ENCODE assay signal across 8 cellular contexts in the genomic region with DNA sequence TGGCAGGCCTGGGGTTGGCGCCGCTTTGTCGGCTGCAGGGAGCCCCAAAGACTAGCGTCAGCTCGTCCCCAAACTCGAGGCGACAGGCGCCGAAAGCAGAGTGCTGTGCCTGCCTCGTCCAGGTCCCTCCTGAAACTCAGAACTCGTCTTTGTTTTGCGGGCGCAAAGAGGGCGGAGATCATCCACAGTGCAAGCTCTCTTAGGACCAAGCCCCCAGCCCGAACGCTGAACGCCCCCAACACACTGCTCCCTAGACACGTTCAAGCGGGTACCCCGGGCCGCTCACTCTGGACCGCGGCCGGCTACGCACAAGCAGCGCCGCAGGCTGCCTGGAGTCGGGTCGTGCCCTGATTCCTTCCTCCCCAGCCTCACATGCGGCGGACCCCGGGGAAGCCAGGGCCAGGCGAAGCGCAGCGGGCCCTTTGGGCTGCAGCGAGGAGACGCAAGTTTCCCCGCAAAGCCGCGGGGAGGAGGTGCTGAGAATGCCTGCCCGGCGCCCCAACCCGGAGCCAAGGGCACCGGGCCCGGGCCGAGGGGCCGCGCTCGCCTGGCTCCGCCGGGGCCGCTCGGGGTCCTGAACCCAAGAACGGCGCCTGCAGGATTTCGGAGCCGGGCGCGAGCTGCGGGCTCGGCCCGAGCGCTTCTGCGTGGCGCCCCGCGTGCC. TPM values are rescaled to one million over a fixed set of nuclear protein-coding genes. Genes with fewer than 3 reads are reported as not detected.
A peak's percentile ranks its signal among the peaks of the same experiment; 100 is the strongest.
DNase-seq lines count a peak whose midpoint lies in the region; ATAC-seq, FAIRE-seq and TF ChIP-seq lines count a peak whose summit lies in the region.

No MANE protein-coding gene starts in this region.

- TF ChIP-seq CTCF in WERI-Rb-1 (IDR thresholded peaks at IDR 0.05; ENCODE audit: low read depth, low read length) = no peak

- ATAC-seq in activated CD4-positive, alpha-beta T cell treated with anti-CD3 and anti-CD28 coated beads for 36 hours = peak; percentile 10
- peak; percentile 12 for ATAC-seq in stimulated activated naive CD8-positive, alpha-beta T cell treated with anti-CD3 and anti-CD28 coated beads, Interleukin-15, Interleukin-2, amounts not matched to agents 100 U/mL and 50 U/mL, for 24 hours
- ATAC-seq in GM19452 (IDR thresholded peaks at IDR 0.05; ENCODE audit: unreplicated experiment) = no peak

- H3K4me3 Mint-ChIP-seq in activated CD4-positive, alpha-beta T cell treated with anti-CD3 and anti-CD28 coated beads for 36 hours = peak overlapping the region; percentile 49

- peak overlapping the region; percentile 58 for H3K27ac ChIP-seq in WERI-Rb-1

- H3K36me3 Mint-ChIP-seq in activated CD4-positive, alpha-beta T cell treated with anti-CD3 and anti-CD28 coated beads for 36 hours (ENCODE audit: low read depth) = no peaks in the 10 kb centered on the region

- DNase-seq in activated CD4-positive, alpha-beta T cell treated with anti-CD3 and anti-CD28 coated beads for 36 hours = no peak
- no peak for DNase-seq in activated CD4-positive, alpha-beta T cell treated with anti-CD3 and anti-CD28 coated beads, Interleukin-2, amount 50 U/mL, for 1 hour
- DNase-seq in WERI-Rb-1 (peak; percentile 46), HUDEP-2 (lab: John Stamatoyannopoulos, UW; ENCODE audit: unreplicated experiment in 76 of 76) (no peak), frontal cortex (ENCODE audit: low spot score in 2 of 2) (no peak)
- DNase-seq in stimulated activated naive CD8-positive, alpha-beta T cell treated with anti-CD3 and anti-CD28 coated beads, Interleukin-15, Interleukin-2, amounts not matched to agents 100 U/mL and 50 U/mL, for 24 hours = no peak

- POLR2A ChIA-PET in activated CD4-positive, alpha-beta T cell treated with anti-CD3 and anti-CD28 coated beads for 36 hours (lab: Charles Lee) = no interaction called here

- FAIRE-seq in frontal cortex (lab: Jason Lieb, UNC) = no peak

- peak overlapping the region; percentile 50 for H3K4me3 ChIP-seq in WERI-Rb-1 (ENCODE audit: low read depth, low read length)
- H3K4me3 ChIP-seq in iPS-18c (ENCODE audit: insufficient read depth, low read depth, low read length) = peak overlapping the region; percentile 56

- CTCF ChIA-PET in activated CD4-positive, alpha-beta T cell treated with anti-CD3 and anti-CD28 coated beads for 36 hours (lab: Charles Lee) = interaction anchor here (0.8 to 2.1 kb wide), 5 partner anchors 58 to 188 kb away, joined by 3 to 6 read pairs (median 4); no protein-coding TSS in a partner anchor

- H3K9me3 Mint-ChIP-seq in activated CD4-positive, alpha-beta T cell treated with anti-CD3 and anti-CD28 coated beads for 36 hours (ENCODE audit: low read depth) = no peaks in the 10 kb centered on the region

- no peaks in the 10 kb centered on the region for H3K27me3 ChIP-seq in WERI-Rb-1 (ENCODE audit: insufficient read depth, low read depth, severe bottlenecking)

- H3K9me3 ChIP-seq in WERI-Rb-1 (ENCODE audit: severe bottlenecking) (no peaks in the 10 kb centered on the region), iPS-18c (ENCODE audit: control insufficient read depth, insufficient read depth, low read length) (no peaks in the 10 kb centered on the region)

- no peak overlapping the region for H3K27ac Mint-ChIP-seq in activated CD4-positive, alpha-beta T cell treated with anti-CD3 and anti-CD28 coated beads for 36 hours

- intact Hi-C loops in activated CD4-positive, alpha-beta T cell treated with anti-CD3 and anti-CD28 coated beads for 36 hours (cut with DNase I, micrococcal nuclease) = loop anchor here in 1 of 2 experiments (1.0 to 10.0 kb wide), 5 partner anchors 44 to 333 kb away; no protein-coding TSS in a partner anchor

- peaks cover 9% of the 10 kb centered on the region for H3K4me1 Mint-ChIP-seq in activated CD4-positive, alpha-beta T cell treated with anti-CD3 and anti-CD28 coated beads for 36 hours

- peaks cover 59% of the 10 kb centered on the region for H3K27me3 Mint-ChIP-seq in activated CD4-positive, alpha-beta T cell treated with anti-CD3 and anti-CD28 coated beads for 36 hours

- no peaks in the 10 kb centered on the region for H3K36me3 ChIP-seq in WERI-Rb-1

RNA-seq across cellular contexts. Expression of a gene that starts 0.9 kb away (rescaled TPM):
- total RNA-seq in activated CD4-positive, alpha-beta T cell treated with anti-CD3 and anti-CD28 coated beads for 36 hours = not detected
- total RNA-seq in frontal cortex = 0.82 TPM
